Comparison of ENCODE assay signal across 1 cellular context in the genomic region with DNA sequence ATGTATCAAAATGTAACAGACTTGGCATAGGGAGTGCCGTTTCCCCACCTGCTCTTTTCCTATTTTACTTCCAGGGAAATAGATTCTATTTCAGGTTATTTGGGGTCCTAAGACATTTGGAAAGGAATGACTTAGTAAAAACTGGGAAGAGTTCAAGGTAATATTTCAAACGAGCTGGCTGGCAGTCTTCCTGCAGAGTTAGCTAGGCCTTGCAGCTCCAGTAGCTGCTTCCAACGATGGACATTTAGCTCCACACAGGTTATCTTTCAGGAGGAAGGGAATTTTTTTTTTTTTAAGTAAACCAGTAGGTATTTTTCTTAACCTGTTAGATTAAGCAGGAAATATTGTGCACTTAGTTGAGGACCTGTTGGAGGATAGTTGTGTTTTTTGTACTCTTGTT.
TF ChIP-seq lines count a peak whose summit lies in the region.

No MANE protein-coding gene starts in this region.

TF ChIP-seq in GM23338, 12 proteins besides CTCF, POLR2A, EP300 and RAD21 (continued from another document):
- TF ChIP-seq, protein P1, sequence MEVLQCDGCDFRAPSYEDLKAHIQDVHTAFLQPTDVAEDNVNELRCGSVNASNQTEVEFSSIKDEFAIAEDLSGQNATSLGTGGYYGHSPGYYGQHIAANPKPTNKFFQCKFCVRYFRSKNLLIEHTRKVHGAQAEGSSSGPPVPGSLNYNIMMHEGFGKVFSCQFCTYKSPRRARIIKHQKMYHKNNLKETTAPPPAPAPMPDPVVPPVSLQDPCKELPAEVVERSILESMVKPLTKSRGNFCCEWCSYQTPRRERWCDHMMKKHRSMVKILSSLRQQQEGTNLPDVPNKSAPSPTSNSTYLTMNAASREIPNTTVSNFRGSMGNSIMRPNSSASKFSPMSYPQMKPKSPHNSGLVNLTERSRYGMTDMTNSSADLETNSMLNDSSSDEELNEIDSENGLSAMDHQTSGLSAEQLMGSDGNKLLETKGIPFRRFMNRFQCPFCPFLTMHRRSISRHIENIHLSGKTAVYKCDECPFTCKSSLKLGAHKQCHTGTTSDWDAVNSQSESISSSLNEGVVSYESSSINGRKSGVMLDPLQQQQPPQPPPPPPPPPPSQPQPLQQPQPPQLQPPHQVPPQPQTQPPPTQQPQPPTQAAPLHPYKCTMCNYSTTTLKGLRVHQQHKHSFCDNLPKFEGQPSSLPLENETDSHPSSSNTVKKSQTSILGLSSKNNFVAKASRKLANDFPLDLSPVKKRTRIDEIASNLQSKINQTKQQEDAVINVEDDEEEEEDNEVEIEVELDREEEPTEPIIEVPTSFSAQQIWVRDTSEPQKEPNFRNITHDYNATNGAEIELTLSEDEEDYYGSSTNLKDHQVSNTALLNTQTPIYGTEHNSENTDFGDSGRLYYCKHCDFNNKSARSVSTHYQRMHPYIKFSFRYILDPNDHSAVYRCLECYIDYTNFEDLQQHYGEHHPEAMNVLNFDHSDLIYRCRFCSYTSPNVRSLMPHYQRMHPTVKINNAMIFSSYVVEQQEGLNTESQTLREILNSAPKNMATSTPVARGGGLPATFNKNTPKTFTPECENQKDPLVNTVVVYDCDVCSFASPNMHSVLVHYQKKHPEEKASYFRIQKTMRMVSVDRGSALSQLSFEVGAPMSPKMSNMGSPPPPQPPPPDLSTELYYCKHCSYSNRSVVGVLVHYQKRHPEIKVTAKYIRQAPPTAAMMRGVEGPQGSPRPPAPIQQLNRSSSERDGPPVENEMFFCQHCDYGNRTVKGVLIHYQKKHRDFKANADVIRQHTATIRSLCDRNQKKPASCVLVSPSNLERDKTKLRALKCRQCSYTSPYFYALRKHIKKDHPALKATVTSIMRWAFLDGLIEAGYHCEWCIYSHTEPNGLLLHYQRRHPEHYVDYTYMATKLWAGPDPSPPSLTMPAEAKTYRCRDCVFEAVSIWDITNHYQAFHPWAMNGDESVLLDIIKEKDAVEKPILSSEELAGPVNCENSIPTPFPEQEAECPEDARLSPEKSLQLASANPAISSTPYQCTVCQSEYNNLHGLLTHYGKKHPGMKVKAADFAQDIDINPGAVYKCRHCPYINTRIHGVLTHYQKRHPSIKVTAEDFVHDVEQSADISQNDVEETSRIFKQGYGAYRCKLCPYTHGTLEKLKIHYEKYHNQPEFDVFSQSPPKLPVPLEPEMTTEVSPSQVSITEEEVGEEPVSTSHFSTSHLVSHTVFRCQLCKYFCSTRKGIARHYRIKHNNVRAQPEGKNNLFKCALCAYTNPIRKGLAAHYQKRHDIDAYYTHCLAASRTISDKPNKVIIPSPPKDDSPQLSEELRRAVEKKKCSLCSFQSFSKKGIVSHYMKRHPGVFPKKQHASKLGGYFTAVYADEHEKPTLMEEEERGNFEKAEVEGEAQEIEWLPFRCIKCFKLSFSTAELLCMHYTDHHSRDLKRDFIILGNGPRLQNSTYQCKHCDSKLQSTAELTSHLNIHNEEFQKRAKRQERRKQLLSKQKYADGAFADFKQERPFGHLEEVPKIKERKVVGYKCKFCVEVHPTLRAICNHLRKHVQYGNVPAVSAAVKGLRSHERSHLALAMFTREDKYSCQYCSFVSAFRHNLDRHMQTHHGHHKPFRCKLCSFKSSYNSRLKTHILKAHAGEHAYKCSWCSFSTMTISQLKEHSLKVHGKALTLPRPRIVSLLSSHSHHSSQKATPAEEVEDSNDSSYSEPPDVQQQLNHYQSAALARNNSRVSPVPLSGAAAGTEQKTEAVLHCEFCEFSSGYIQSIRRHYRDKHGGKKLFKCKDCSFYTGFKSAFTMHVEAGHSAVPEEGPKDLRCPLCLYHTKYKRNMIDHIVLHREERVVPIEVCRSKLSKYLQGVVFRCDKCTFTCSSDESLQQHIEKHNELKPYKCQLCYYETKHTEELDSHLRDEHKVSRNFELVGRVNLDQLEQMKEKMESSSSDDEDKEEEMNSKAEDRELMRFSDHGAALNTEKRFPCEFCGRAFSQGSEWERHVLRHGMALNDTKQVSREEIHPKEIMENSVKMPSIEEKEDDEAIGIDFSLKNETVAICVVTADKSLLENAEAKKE (CRISPR knock-in tag; IDR thresholded peaks at IDR 0.05), result no peak
- TF ChIP-seq STAT1 (IDR thresholded peaks at IDR 0.05; ENCODE audit: unreplicated experiment), result no peak
- TF ChIP-seq ZNF331 (CRISPR knock-in tag; IDR thresholded peaks at IDR 0.05; ENCODE audit: low read depth), result no peak
- no peak for TF ChIP-seq JUNB (IDR thresholded peaks at IDR 0.05; ENCODE audit: unreplicated experiment)
- TF ChIP-seq ZNF114 (CRISPR knock-in tag; IDR thresholded peaks at IDR 0.05), result no peak
- TF ChIP-seq POLR2AphosphoS5 (IDR thresholded peaks at IDR 0.05; ENCODE audit: low read depth), result no peak
